In genomic region chr6:25193147-25193864, GRCh38 we compare ENCODE assay signal across 8 cellular contexts.
A peak's percentile ranks its signal among the peaks of the same experiment; 100 is the strongest.
DNase-seq lines count a peak whose midpoint lies in the region; ATAC-seq and TF ChIP-seq lines count a peak whose summit lies in the region.

No MANE protein-coding gene starts in this region.

- DNase-seq in DMS79 treated with DMSO at 0.1 percent for 48 hours (lab: John Stamatoyannopoulos, UW) (peak; percentile 80), foreskin keratinocyte (peak; percentile 67 to 86), retinal pigment epithelial cell (ENCODE audit: low read depth) (peak; percentile 83)
- no peak for DNase-seq in activated CD4-positive, alpha-beta T cell treated with anti-CD3 and anti-CD28 coated beads for 48 hours
- no peak for DNase-seq in activated effector memory CD4-positive, alpha-beta T cell treated with Interleukin-2 at 50 U/mL for 16 hours

- H3K4me3 ChIP-seq in retinal pigment epithelial cell (ENCODE audit: low read length) = no peak overlapping the region

- TF ChIP-seq CTCF in foreskin keratinocyte (conservative IDR thresholded peaks at IDR 0.05) (no peak), retinal pigment epithelial cell (conservative IDR thresholded peaks at IDR 0.05; ENCODE audit: low read depth, low read length) (no peak)

- ATAC-seq in SK-N-SH treated with all-trans-retinoic acid at 6 μM for 48 hours (peak; percentile 81), foreskin keratinocyte (peak; percentile 79), HG02973 (IDR thresholded peaks at IDR 0.05; ENCODE audit: unreplicated experiment) (no peak), HG03025 (IDR thresholded peaks at IDR 0.05; ENCODE audit: low FRiP score, unreplicated experiment) (no peak)

- H3K27ac ChIP-seq in foreskin keratinocyte = peak overlapping the region; percentile 39

- no peaks in the 10 kb centered on the region for H3K27me3 ChIP-seq in foreskin keratinocyte

- peaks cover 16% of the 10 kb centered on the region for H3K4me1 ChIP-seq in foreskin keratinocyte

TF ChIP-seq in SK-N-SH treated with all-trans-retinoic acid at 6 μM for 48 hours, 23 proteins besides CTCF, POLR2A, EP300 and RAD21:
- TF ChIP-seq, protein P1, sequence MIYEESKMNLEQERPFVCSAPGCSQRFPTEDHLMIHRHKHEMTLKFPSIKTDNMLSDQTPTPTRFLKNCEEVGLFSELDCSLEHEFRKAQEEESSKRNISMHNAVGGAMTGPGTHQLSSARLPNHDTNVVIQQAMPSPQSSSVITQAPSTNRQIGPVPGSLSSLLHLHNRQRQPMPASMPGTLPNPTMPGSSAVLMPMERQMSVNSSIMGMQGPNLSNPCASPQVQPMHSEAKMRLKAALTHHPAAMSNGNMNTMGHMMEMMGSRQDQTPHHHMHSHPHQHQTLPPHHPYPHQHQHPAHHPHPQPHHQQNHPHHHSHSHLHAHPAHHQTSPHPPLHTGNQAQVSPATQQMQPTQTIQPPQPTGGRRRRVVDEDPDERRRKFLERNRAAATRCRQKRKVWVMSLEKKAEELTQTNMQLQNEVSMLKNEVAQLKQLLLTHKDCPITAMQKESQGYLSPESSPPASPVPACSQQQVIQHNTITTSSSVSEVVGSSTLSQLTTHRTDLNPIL (CRISPR knock-in tag; IDR thresholded peaks at IDR 0.05; ENCODE audit: low read depth) = no peak
- TF ChIP-seq ZNF565 (CRISPR knock-in tag; conservative IDR thresholded peaks at IDR 0.05; ENCODE audit: low read depth) (no peak), RARB (CRISPR knock-in tag; IDR thresholded peaks at IDR 0.05) (peak; percentile 18; the same call in 1 of the 2 replicates), SNAI2 (CRISPR knock-in tag; IDR thresholded peaks at IDR 0.05) (no peak), ZFP30 (CRISPR knock-in tag; IDR thresholded peaks at IDR 0.05) (no peak), TSHZ2 (CRISPR knock-in tag; IDR thresholded peaks at IDR 0.05) (no peak), ZNF8 (CRISPR knock-in tag; IDR thresholded peaks at IDR 0.05) (no peak), TOX (CRISPR knock-in tag; IDR thresholded peaks at IDR 0.05; ENCODE audit: borderline replicate concordance) (no peak), ARNTL (CRISPR knock-in tag; IDR thresholded peaks at IDR 0.05; ENCODE audit: borderline replicate concordance, low read depth) (no peak), ZFP3 (CRISPR knock-in tag; IDR thresholded peaks at IDR 0.05) (no peak; the same call in 1 of the 2 replicates), ISL1 (CRISPR knock-in tag; IDR thresholded peaks at IDR 0.05) (peak; percentile 88), GLIS3 (CRISPR knock-in tag; IDR thresholded peaks at IDR 0.05) (no peak), PATZ1 (CRISPR knock-in tag; IDR thresholded peaks at IDR 0.05; ENCODE audit: borderline replicate concordance) (no peak), ESRRG (CRISPR knock-in tag; IDR thresholded peaks at IDR 0.05) (no peak), ZNF70 (CRISPR knock-in tag; IDR thresholded peaks at IDR 0.05) (no peak), OSR1 (CRISPR knock-in tag; IDR thresholded peaks at IDR 0.05) (no peak), ZC3H10 (CRISPR knock-in tag; IDR thresholded peaks at IDR 0.05) (no peak; the same call in 1 of the 2 replicates), CSDC2 (CRISPR knock-in tag; IDR thresholded peaks at IDR 0.05) (peak; percentile 83; the same call in 1 of the 2 replicates), POU6F1 (CRISPR knock-in tag; IDR thresholded peaks at IDR 0.05; ENCODE audit: borderline replicate concordance, low read depth) (no peak), CSRNP3 (CRISPR knock-in tag; IDR thresholded peaks at IDR 0.05) (no peak)

Comparison
In these comparisons a context has a peak if more than half of its experiments do, and no peak if none do; other contexts are left out.
1. DNase-seq: peak in DMS79 treated with DMSO at 0.1 percent for 48 hours (single experiment), foreskin keratinocyte (2 of 2) and retinal pigment epithelial cell (single experiment); none in activated CD4-positive, alpha-beta T cell treated with anti-CD3 and anti-CD28 coated beads for 48 hours (single experiment) and activated effector memory CD4-positive, alpha-beta T cell treated with Interleukin-2 at 50 U/mL for 16 hours (single experiment).
2. ATAC-seq: peak in SK-N-SH treated with all-trans-retinoic acid at 6 μM for 48 hours (single experiment) and foreskin keratinocyte (single experiment); none in HG02973 (single experiment) and HG03025 (single experiment).